8 cellular contexts compared by ENCODE assay signal in genomic region chr10:5281355-5281754, GRCh38.
"Had no signal": no experiment of that assay in that cellular context is flagged by ENCODE, and none has a peak within 500 bp of the region (broad histone marks: within the 10 kb centered on the region; RNA-seq: fewer than 3 reads in every experiment).

No MANE protein-coding gene starts in this region.

- H3K4me1 Mint-ChIP-seq: IgD-negative memory B cell had no signal

- H3K9me3 Mint-ChIP-seq: GM23338, IgD-negative memory B cell had no signal

- ATAC-seq: GM23338, HepG2 had no signal

- H3K27ac Mint-ChIP-seq: GM23338, H9, IgD-negative memory B cell had no signal

- H3K4me3 Mint-ChIP-seq: GM23338, H9, IgD-negative memory B cell had no signal

- FAIRE-seq: H1, H54, HepG2 had no signal

- H3K36me3 Mint-ChIP-seq: IgD-negative memory B cell had no signal

- DNase-seq: H9, HCEC 1CT, KBM-7 had no signal
